1 cellular context compared by ENCODE assay signal in genomic region chr11:78406568-78407196, GRCh38.
TF ChIP-seq lines count a peak whose summit lies in the region.

No MANE protein-coding gene starts in this region.

TF ChIP-seq in K562, 482 proteins besides CTCF, POLR2A, EP300 and RAD21 (continued from another document):
- 0 out of 2 replicates have a peak, but pooled peaks have one; percentile 47 for TF ChIP-seq CHAMP1 (IDR thresholded peaks at IDR 0.05)
- TF ChIP-seq CBX3 (IDR thresholded peaks at IDR 0.05; ENCODE audit: borderline replicate concordance in 1 of 2, low read length in 2 of 2), result peak in 1 of 2 experiments; percentile 92; a peak in 1 of 3 replicates
- TF ChIP-seq ZEB2 (IDR thresholded peaks at IDR 0.05), result peak; percentile 60
- 0 out of 2 replicates have a peak, but pooled peaks have one; percentile 11 for TF ChIP-seq ATF7 (IDR thresholded peaks at IDR 0.05)
- peak; percentile 62 for TF ChIP-seq NFIC (IDR thresholded peaks at IDR 0.05)
- TF ChIP-seq CC2D1A (IDR thresholded peaks at IDR 0.05), result 0 out of 2 replicates have a peak, but pooled peaks have one; percentile 27
- peak; percentile 93 for TF ChIP-seq SOX6 (IDR thresholded peaks at IDR 0.05)
- TF ChIP-seq CBX2 (IDR thresholded peaks at IDR 0.05; ENCODE audit: insufficient read depth, low read length, poor library complexity, severe bottlenecking), result no peak
- TF ChIP-seq ARID1B (IDR thresholded peaks at IDR 0.05), result peak; percentile 70
- TF ChIP-seq CBX5 (IDR thresholded peaks at IDR 0.05; ENCODE audit: borderline replicate concordance, low read depth), result 0 out of 2 replicates have a peak, but pooled peaks have one; percentile 32
- no peak for TF ChIP-seq POU5F1 (IDR thresholded peaks at IDR 0.05; ENCODE audit: borderline replicate concordance, low read depth, low read length, partially characterized antibody)
- TF ChIP-seq ZNF316 (IDR thresholded peaks at IDR 0.05), result peak; percentile 84
- TF ChIP-seq SMARCE1 (IDR thresholded peaks at IDR 0.05), result peak; percentile 52; the same call in 1 of the 2 replicates
- peak; percentile 9; the same call in 1 of the 2 replicates for TF ChIP-seq TAL1 (IDR thresholded peaks at IDR 0.05)
- 0 out of 2 replicates have a peak, but pooled peaks have one; percentile 12 for TF ChIP-seq MTA1 (IDR thresholded peaks at IDR 0.05; ENCODE audit: borderline replicate concordance)
- peak; percentile 50 to 76; a peak in 3 of 4 replicates for TF ChIP-seq TRIM24 (IDR thresholded peaks at IDR 0.05)
- no peak for TF ChIP-seq ZBTB2 (IDR thresholded peaks at IDR 0.05)
- TF ChIP-seq FOXM1 (IDR thresholded peaks at IDR 0.05; ENCODE audit: low read depth), result peak; percentile 55; the same call in 1 of the 2 replicates
- TF ChIP-seq FOXM1 (CRISPR knock-in tag; IDR thresholded peaks at IDR 0.05; ENCODE audit: low read depth), result no peak
- 0 out of 4 replicates have a peak, but pooled peaks of 1 of the 2 experiments have one; percentile 34 for TF ChIP-seq MLLT1 (IDR thresholded peaks at IDR 0.05)
- no peak for TF ChIP-seq ARID3B (CRISPR knock-in tag; IDR thresholded peaks at IDR 0.05; ENCODE audit: borderline replicate concordance)
- peak; percentile 55; the same call in 1 of the 2 replicates for TF ChIP-seq DPF2 (IDR thresholded peaks at IDR 0.05)
- peak; percentile 57; the same call in 1 of the 2 replicates for TF ChIP-seq TEAD4 (IDR thresholded peaks at IDR 0.05; ENCODE audit: low read length)
- no peak for TF ChIP-seq TEAD4 (CRISPR knock-in tag; IDR thresholded peaks at IDR 0.05; ENCODE audit: borderline replicate concordance)
- peak; percentile 91 for TF ChIP-seq ZFP30 (CRISPR knock-in tag; IDR thresholded peaks at IDR 0.05; ENCODE audit: borderline replicate concordance)
- TF ChIP-seq ZNF280A (IDR thresholded peaks at IDR 0.05; ENCODE audit: low read depth, partially characterized antibody), result peak; percentile 86
- no peak for TF ChIP-seq HDAC6 (IDR thresholded peaks at IDR 0.05; ENCODE audit: low read depth, low read length)
- TF ChIP-seq PURB (CRISPR knock-in tag; IDR thresholded peaks at IDR 0.05; ENCODE audit: low read depth), result no peak
- peak; percentile 35; the same call in 1 of the 2 replicates for TF ChIP-seq CBFA2T3 (IDR thresholded peaks at IDR 0.05)
- peak; percentile 47; the same call in 1 of the 2 replicates for TF ChIP-seq EHMT2 (IDR thresholded peaks at IDR 0.05)
- TF ChIP-seq ZNF175 (CRISPR knock-in tag; IDR thresholded peaks at IDR 0.05; ENCODE audit: low read depth), result no peak
- TF ChIP-seq NFE2 (IDR thresholded peaks at IDR 0.05; ENCODE audit: low read depth), result peak; percentile 24; the same call in 1 of the 2 replicates
- peak; percentile 59; the same call in 1 of the 2 replicates for TF ChIP-seq NBN (IDR thresholded peaks at IDR 0.05; ENCODE audit: low read depth)
- TF ChIP-seq TRIM28 (IDR thresholded peaks at IDR 0.05), result peak; percentile 57; the same call in 1 of the 2 replicates
TF ChIP-seq in K562: peak in this region for 30.
